ENCODE assay signal across 2 cellular contexts in genomic region chr2:85240055-85240454, GRCh38.
TF ChIP-seq lines count a peak whose summit lies in the region.

No MANE protein-coding gene starts in this region.

TF ChIP-seq in liver, 16 proteins besides CTCF, POLR2A, EP300 and RAD21 (continued from another document):
- TF ChIP-seq REST (IDR thresholded peaks at IDR 0.05) (no peak), FOXA2 (IDR thresholded peaks at IDR 0.05) (no peak), NR2F2 (IDR thresholded peaks at IDR 0.05) (peak; percentile 42), GABPA (IDR thresholded peaks at IDR 0.05 in 1 of 2, conservative IDR thresholded peaks at IDR 0.05 in 1 of 2) (no peak), EGR1 (IDR thresholded peaks at IDR 0.05; ENCODE audit: low read depth in 2 of 2) (no peak)

TF ChIP-seq in HepG2, 621 proteins besides CTCF, POLR2A, EP300 and RAD21 (continued from another document):
- TF ChIP-seq ZNF275 (CRISPR knock-in tag; IDR thresholded peaks at IDR 0.05; ENCODE audit: borderline replicate concordance) (no peak), TBX2 (CRISPR knock-in tag; IDR thresholded peaks at IDR 0.05; ENCODE audit: borderline replicate concordance) (no peak), ATF2 (CRISPR knock-in tag; IDR thresholded peaks at IDR 0.05) (no peak), ZNF335 (CRISPR knock-in tag; IDR thresholded peaks at IDR 0.05) (no peak), KLF16 (CRISPR knock-in tag; IDR thresholded peaks at IDR 0.05) (no peak), ZBTB26 (CRISPR knock-in tag; IDR thresholded peaks at IDR 0.05; ENCODE audit: borderline replicate concordance) (no peak), ARID3A (IDR thresholded peaks at IDR 0.05; ENCODE audit: low read depth, low read length) (no peak), SMYD3 (CRISPR knock-in tag; IDR thresholded peaks at IDR 0.05) (no peak), STAT6 (CRISPR knock-in tag; IDR thresholded peaks at IDR 0.05; ENCODE audit: borderline replicate concordance) (no peak), RORA (CRISPR knock-in tag; IDR thresholded peaks at IDR 0.05) (no peak)
